Comparison of ENCODE assay signal across 8 cellular contexts in the genomic region with DNA sequence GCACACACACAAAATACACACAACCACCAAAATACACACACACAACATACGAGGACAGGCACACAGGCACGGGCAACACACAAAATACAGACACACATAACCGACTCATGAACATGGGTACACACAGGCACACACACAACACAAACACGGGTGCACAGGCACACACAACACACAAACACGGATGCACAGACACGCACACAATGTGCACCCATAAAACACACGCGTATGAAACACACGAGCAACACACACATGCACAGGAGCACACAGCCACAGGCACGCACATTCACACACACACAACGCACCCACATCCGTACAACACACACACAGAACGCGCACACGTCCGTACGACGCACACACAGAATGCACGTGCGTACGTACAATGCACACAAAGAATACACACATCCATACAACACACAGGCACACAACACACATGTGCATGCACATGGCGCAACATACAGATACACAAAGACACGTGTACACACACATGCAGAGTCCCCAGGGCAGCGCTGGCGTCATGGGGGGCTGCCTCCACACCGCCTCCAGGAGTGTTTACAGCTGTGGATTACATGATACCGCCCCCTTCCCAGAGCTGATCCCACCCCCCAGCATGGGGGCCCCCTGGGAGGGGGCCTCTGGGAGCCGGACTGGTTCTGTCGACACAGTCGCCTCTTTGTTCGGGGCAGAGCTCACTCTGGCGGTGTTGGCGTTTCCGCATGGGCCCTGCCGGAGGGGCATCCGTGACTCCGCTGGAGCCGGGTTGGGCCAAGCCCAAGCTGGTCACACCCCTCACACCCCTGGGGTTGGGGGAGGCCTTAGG. TPM values are rescaled to one million over a fixed set of nuclear protein-coding genes. Genes with fewer than 3 reads are reported as not detected.
DNase-seq lines count a peak whose midpoint lies in the region; ATAC-seq and TF ChIP-seq lines count a peak whose summit lies in the region.

No MANE protein-coding gene starts in this region.

- no peak for ATAC-seq in WTC11
- ATAC-seq in HG03460 (IDR thresholded peaks at IDR 0.05; ENCODE audit: unreplicated experiment) = no peak

- no peaks in the 10 kb centered on the region; the same call in 1 of the 2 replicates for H3K36me3 Mint-ChIP-seq in WTC11

- H3K4me3 ChIP-seq in skeletal muscle cell (ENCODE audit: low read depth, low read length) = peak overlapping the region; percentile 15

- H3K27ac Mint-ChIP-seq in WTC11 = peak overlapping the region; percentile 95

- peak; percentile 14 for DNase-seq in WTC11 (ENCODE audit: low spot score)
- DNase-seq in foreskin melanocyte = peak; percentile 86
- DNase-seq in skeletal muscle cell (ENCODE audit: low read depth) = no peak
- DNase-seq in dermis blood vessel endothelial cell = no peak
- no peak for DNase-seq in NCI-H82 treated with DMSO at 0.1 percent for 48 hours (lab: John Stamatoyannopoulos, UW; ENCODE audit: unreplicated experiment)
- DNase-seq in activated CD4-positive, alpha-beta T cell treated with anti-CD3 and anti-CD28 coated beads, Interleukin-2, amount 50 U/mL, for 1 hour = no peak

- TF ChIP-seq CTCF in WTC11 (IDR thresholded peaks at IDR 0.05) = no peak

- peaks cover 29% of the 10 kb centered on the region for H3K4me1 Mint-ChIP-seq in WTC11

- CTCF ChIA-PET in WTC11 (lab: Charles Lee) = interaction anchor here (1.0 kb wide), 1 partner anchor 58 kb away, joined by 5 read pairs; no protein-coding TSS in a partner anchor

- peak overlapping the region; percentile 9 for H3K4me3 Mint-ChIP-seq in WTC11

- POLR2A ChIA-PET in WTC11 (lab: Charles Lee) = no interaction called here

- H3K27me3 Mint-ChIP-seq in WTC11 (ENCODE audit: low read depth) = no peaks in the 10 kb centered on the region

- peak; percentile 6 for TF ChIP-seq POLR2A in GM18526 (IDR thresholded peaks at IDR 0.05; ENCODE audit: extremely low read depth, insufficient read length)

- no peaks in the 10 kb centered on the region for H3K9me3 Mint-ChIP-seq in WTC11

TF ChIP-seq in WTC11, 78 proteins besides CTCF, POLR2A, EP300 and RAD21:
- TF ChIP-seq TEAD4 (CRISPR knock-in tag; IDR thresholded peaks at IDR 0.05) = no peak
- TF ChIP-seq GABPB1 (CRISPR knock-in tag; IDR thresholded peaks at IDR 0.05) = no peak
- TF ChIP-seq, protein P1, sequence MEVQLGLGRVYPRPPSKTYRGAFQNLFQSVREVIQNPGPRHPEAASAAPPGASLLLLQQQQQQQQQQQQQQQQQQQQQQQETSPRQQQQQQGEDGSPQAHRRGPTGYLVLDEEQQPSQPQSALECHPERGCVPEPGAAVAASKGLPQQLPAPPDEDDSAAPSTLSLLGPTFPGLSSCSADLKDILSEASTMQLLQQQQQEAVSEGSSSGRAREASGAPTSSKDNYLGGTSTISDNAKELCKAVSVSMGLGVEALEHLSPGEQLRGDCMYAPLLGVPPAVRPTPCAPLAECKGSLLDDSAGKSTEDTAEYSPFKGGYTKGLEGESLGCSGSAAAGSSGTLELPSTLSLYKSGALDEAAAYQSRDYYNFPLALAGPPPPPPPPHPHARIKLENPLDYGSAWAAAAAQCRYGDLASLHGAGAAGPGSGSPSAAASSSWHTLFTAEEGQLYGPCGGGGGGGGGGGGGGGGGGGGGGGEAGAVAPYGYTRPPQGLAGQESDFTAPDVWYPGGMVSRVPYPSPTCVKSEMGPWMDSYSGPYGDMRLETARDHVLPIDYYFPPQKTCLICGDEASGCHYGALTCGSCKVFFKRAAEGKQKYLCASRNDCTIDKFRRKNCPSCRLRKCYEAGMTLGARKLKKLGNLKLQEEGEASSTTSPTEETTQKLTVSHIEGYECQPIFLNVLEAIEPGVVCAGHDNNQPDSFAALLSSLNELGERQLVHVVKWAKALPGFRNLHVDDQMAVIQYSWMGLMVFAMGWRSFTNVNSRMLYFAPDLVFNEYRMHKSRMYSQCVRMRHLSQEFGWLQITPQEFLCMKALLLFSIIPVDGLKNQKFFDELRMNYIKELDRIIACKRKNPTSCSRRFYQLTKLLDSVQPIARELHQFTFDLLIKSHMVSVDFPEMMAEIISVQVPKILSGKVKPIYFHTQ (CRISPR knock-in tag; IDR thresholded peaks at IDR 0.05) = no peak
- TF ChIP-seq, protein P2, sequence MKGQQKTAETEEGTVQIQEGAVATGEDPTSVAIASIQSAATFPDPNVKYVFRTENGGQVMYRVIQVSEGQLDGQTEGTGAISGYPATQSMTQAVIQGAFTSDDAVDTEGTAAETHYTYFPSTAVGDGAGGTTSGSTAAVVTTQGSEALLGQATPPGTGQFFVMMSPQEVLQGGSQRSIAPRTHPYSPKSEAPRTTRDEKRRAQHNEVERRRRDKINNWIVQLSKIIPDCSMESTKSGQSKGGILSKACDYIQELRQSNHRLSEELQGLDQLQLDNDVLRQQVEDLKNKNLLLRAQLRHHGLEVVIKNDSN (CRISPR knock-in tag; IDR thresholded peaks at IDR 0.05) = no peak
- TF ChIP-seq RELA (CRISPR knock-in tag; IDR thresholded peaks at IDR 0.05; ENCODE audit: borderline replicate concordance) = no peak
- TF ChIP-seq, protein P3, sequence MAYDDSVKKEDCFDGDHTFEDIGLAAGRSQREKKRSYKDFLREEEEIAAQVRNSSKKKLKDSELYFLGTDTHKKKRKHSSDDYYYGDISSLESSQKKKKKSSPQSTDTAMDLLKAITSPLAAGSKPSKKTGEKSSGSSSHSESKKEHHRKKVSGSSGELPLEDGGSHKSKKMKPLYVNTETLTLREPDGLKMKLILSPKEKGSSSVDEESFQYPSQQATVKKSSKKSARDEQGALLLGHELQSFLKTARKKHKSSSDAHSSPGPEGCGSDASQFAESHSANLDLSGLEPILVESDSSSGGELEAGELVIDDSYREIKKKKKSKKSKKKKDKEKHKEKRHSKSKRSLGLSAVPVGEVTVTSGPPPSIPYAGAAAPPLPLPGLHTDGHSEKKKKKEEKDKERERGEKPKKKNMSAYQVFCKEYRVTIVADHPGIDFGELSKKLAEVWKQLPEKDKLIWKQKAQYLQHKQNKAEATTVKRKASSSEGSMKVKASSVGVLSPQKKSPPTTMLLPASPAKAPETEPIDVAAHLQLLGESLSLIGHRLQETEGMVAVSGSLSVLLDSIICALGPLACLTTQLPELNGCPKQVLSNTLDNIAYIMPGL (CRISPR knock-in tag; IDR thresholded peaks at IDR 0.05) = no peak
- TF ChIP-seq, protein P4, sequence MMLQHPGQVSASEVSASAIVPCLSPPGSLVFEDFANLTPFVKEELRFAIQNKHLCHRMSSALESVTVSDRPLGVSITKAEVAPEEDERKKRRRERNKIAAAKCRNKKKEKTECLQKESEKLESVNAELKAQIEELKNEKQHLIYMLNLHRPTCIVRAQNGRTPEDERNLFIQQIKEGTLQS (CRISPR knock-in tag; conservative IDR thresholded peaks at IDR 0.05) = no peak
- TF ChIP-seq CREM (CRISPR knock-in tag; IDR thresholded peaks at IDR 0.05) = no peak
- no peak for TF ChIP-seq PRRX2 (CRISPR knock-in tag; IDR thresholded peaks at IDR 0.05)
- TF ChIP-seq ZNF317 (CRISPR knock-in tag; IDR thresholded peaks at IDR 0.05; ENCODE audit: borderline replicate concordance, low read depth) = no peak

RNA-seq across cellular contexts. Expression of a gene that starts 2.9 kb away (rescaled TPM):
- total RNA-seq in WTC11 (2021) = 40.7 to 57.3 TPM (median 48.0 TPM) in 3 replicates
- total RNA-seq in dermis blood vessel endothelial cell = 37.1 and 52.2 TPM in 2 replicates

RNA-seq across cellular contexts. Expression of a gene that starts 34.4 kb away (rescaled TPM):
- total RNA-seq in WTC11 (2021) (106 to 112 TPM (median 106 TPM) in 3 replicates), dermis blood vessel endothelial cell (107 and 108 TPM in 2 replicates)

Comparison
In these comparisons a context has a peak if more than half of its experiments do, and no peak if none do; other contexts are left out.
1. DNase-seq: peak in WTC11 (single experiment) and foreskin melanocyte (single experiment); none in skeletal muscle cell (single experiment), dermis blood vessel endothelial cell (single experiment), NCI-H82 treated with DMSO at 0.1 percent for 48 hours (single experiment) and activated CD4-positive, alpha-beta T cell treated with anti-CD3 and anti-CD28 coated beads, Interleukin-2, amount 50 U/mL, for 1 hour (single experiment).